ENCODE assay signal across 15 cellular contexts in the genomic region with DNA sequence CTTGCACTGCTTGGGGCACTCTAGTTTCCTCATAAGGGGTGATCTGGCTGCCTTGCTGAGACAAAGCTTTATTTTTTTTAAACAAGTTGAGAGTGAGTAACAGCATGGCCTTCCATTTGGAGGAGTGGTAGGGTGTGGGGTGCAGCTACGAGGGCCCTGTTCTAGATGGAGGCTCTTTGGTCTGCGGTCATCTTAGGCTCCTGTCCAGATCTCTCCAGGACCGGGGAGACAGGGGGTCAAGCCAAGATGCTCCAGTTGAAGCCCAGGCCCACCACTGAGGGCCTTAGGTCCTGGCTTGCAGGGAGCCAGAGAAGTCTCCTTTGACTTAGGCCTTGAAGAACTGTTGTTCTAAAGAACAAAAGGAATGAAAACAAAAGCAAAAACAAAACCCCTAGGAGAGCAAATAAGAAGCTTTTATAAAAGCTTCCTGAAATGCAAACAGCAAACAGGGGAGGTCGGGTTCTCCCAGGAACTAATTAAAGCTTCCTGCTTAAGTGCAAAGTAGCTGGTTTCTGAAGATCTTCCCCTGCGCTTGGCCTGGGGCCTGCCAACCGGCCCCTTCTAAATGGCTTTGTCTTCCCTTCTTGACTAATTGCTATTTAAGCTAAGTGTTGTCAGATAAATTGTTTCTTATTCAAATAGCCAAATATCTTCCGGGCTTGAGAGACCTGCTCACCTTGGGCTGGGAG.
DNase-seq lines count a peak whose midpoint lies in the region; ATAC-seq and TF ChIP-seq lines count a peak whose summit lies in the region.
"Had no signal": no experiment of that assay in that cellular context is flagged by ENCODE, and none has a peak within 500 bp of the region (broad histone marks: within the 10 kb centered on the region; RNA-seq: fewer than 3 reads in every experiment).

No MANE protein-coding gene starts in this region.

- peaks cover 41% of the 10 kb centered on the region for H3K27me3 Mint-ChIP-seq in H9 (ENCODE audit: low read depth)
- H3K27me3 Mint-ChIP-seq in endodermal cell (ENCODE audit: insufficient read depth): peaks cover 7% of the 10 kb centered on the region

- no peak overlapping the region for H3K4ac ChIP-seq in H9 (ENCODE audit: low read depth, low read length)

- H3K4me1 ChIP-seq in H9 (ENCODE audit: insufficient read depth, low read length) (no peaks in the 10 kb centered on the region; the same call in 1 of the 2 replicates), endodermal cell (ENCODE audit: control insufficient read depth, insufficient read depth, low read length) (no peaks in the 10 kb centered on the region), stomach (no peaks in the 10 kb centered on the region)
- H3K4me1 ChIP-seq: A549, BE2C had no signal

- H2BK120ac ChIP-seq in H9 (ENCODE audit: low read depth, low read length, poor library complexity, severe bottlenecking): no peak overlapping the region

- no peak overlapping the region for H4K8ac ChIP-seq in H9 (replicated peaks; ENCODE audit: insufficient read length, low read depth, low read length)

- H3K36me3 Mint-ChIP-seq in H9 (ENCODE audit: insufficient read depth in 1 of 3, low read depth in 3 of 3) (peaks cover 27 to 68% (median 50%) of the 10 kb centered on the region in 3 experiments), endodermal cell (ENCODE audit: low read depth) (peaks cover 2% of the 10 kb centered on the region)

- H2BK15ac ChIP-seq in H9 (ENCODE audit: low read depth, low read length): no peak overlapping the region

- H2BK12ac ChIP-seq in H9 (ENCODE audit: insufficient read length, low read depth, low read length): no peak overlapping the region

- H4K20me1 ChIP-seq in H9 (ENCODE audit: control insufficient read depth, insufficient read depth, insufficient read length): no peaks in the 10 kb centered on the region

- H2AK5ac ChIP-seq in H9 (ENCODE audit: insufficient read length, low read length): no peak overlapping the region

- no peak overlapping the region for H3T11ph ChIP-seq in H9 (ENCODE audit: low read length)

- no peak overlapping the region for H3K14ac ChIP-seq in H9 (ENCODE audit: insufficient read depth, low read length)

- H3K23ac ChIP-seq in H9 (ENCODE audit: insufficient read length, low read depth, low read length): no peak overlapping the region

- peaks cover 13% of the 10 kb centered on the region for H3K9me3 ChIP-seq in H9 (ENCODE audit: control insufficient read depth, low read depth, low read length)
- H3K9me3 ChIP-seq in endodermal cell (ENCODE audit: control insufficient read depth, low read length): peaks cover 42% of the 10 kb centered on the region
- peaks cover 0 to 66% (median 47%) of the 10 kb centered on the region in 4 donors for H3K9me3 ChIP-seq in stomach
- H3K9me3 ChIP-seq: A549, BE2C had no signal

- no peak for TF ChIP-seq EP300 in stomach (IDR thresholded peaks at IDR 0.05)

- peak overlapping the region; percentile 60 for H3K4me3 ChIP-seq in endodermal cell (ENCODE audit: low read length)
- no peak overlapping the region for H3K4me3 ChIP-seq in stomach
- H3K4me3 ChIP-seq: A549 had no signal

- H3K9me3 Mint-ChIP-seq in H9 (peaks cover 66 to 67% of the 10 kb centered on the region in 2 experiments), endodermal cell (peaks cover 77% of the 10 kb centered on the region)

- H3K27me3 ChIP-seq in H9 (ENCODE audit: insufficient read depth, low read length): no peaks in the 10 kb centered on the region
- no peaks in the 10 kb centered on the region for H3K27me3 ChIP-seq in endodermal cell (ENCODE audit: control insufficient read depth, insufficient read depth, low read length, poor library complexity, severe bottlenecking)
- H3K27me3 ChIP-seq in stomach: peaks cover 0 to 7% (median 0%) of the 10 kb centered on the region in 3 donors
- H3K27me3 ChIP-seq: BE2C had no signal

- no peak for TF ChIP-seq POLR2A in stomach (IDR thresholded peaks at IDR 0.05)

- H4K91ac ChIP-seq in H9 (ENCODE audit: insufficient read length, low read depth, low read length): no peak overlapping the region

- H2BK5ac ChIP-seq in H9 (ENCODE audit: insufficient read length, low read length): no peak overlapping the region

- H3K4me2 ChIP-seq in H9 (ENCODE audit: insufficient read depth, insufficient read length, low read length): no peak overlapping the region
- H3K4me2 ChIP-seq: A549 had no signal

- no peaks in the 10 kb centered on the region for H3K79me1 ChIP-seq in H9 (ENCODE audit: insufficient read depth, low read depth, low read length, poor library complexity, severe bottlenecking)

- WGBS in H9 (ENCODE audit: extremely low coverage, insufficient read length, low lambda C conversion rate): no CpG with 5 or more reads among the region's 7 CpGs
- WGBS in endodermal cell (ENCODE audit: insufficient coverage in 1 of 2, insufficient read length in 1 of 2), 2 experiments: 55 to 70% methylated on average over 4 to 7 of the region's 7 CpGs
- WGBS in stomach, 5 donors: 57 to 71% (median 64%) methylated on average over 7 of the region's 7 CpGs

- H3K36me3 ChIP-seq in endodermal cell (ENCODE audit: control insufficient read depth, insufficient read depth, low read length) (no peaks in the 10 kb centered on the region), stomach (no peaks in the 10 kb centered on the region)
- H3K36me3 ChIP-seq: BE2C had no signal

- H3K27ac ChIP-seq in H9 (ENCODE audit: insufficient read length, low read depth, low read length) (no peak overlapping the region), endodermal cell (ENCODE audit: low read depth, low read length) (no peak overlapping the region), stomach (no peak overlapping the region)
- H3K27ac ChIP-seq: A549, C4-2B, HL-60 had no signal

- H3K4me1 Mint-ChIP-seq in H9: peaks cover 24 to 40% of the 10 kb centered on the region in 2 experiments
- H3K4me1 Mint-ChIP-seq in endodermal cell: no peaks in the 10 kb centered on the region
- H3K4me1 Mint-ChIP-seq: CD4-positive, alpha-beta memory T cell had no signal

- H3K23me2 ChIP-seq in H9 (ENCODE audit: insufficient read length, low read depth, low read length, poor library complexity, severe bottlenecking): no peaks in the 10 kb centered on the region

- no peak for TF ChIP-seq CTCF in H9 (conservative IDR thresholded peaks at IDR 0.05)
- TF ChIP-seq CTCF in endodermal cell (conservative IDR thresholded peaks at IDR 0.05): no peak
- no peak for TF ChIP-seq CTCF in stomach (IDR thresholded peaks at IDR 0.05)

- no peak overlapping the region for H3K18ac ChIP-seq in H9 (ENCODE audit: insufficient read length, low read depth, low read length)

- intact Hi-C loops in stomach (cut with DNase I; ENCODE audit: low total_unique reads): no loop called here

- peak; percentile 74 for DNase-seq in ELF-1 (ENCODE audit: low read depth, low spot score)
- peak; percentile 27 for DNase-seq in H9
- peak; percentile 52 for DNase-seq in endodermal cell
- peak; percentile 11 for DNase-seq in stomach
- no peak for DNase-seq in left lobe of liver (ENCODE audit: low spot score)
- DNase-seq: BE2C; CD4-positive, alpha-beta memory T cell; DMS153; DND-41; GF-D8 had no signal

- H3K9ac ChIP-seq in H9 (ENCODE audit: extremely low read depth, insufficient read length, low read length) (no peak overlapping the region), endodermal cell (ENCODE audit: extremely low read depth, low read length, poor library complexity, severe bottlenecking) (no peak overlapping the region)

- no peak overlapping the region for H4K5ac ChIP-seq in H9 (ENCODE audit: insufficient read length, low read depth, low read length)

- H2AFZ ChIP-seq in H9 (ENCODE audit: low read length): no peak overlapping the region

- H3K4me3 Mint-ChIP-seq in H9: no peak overlapping the region
- H3K4me3 Mint-ChIP-seq in endodermal cell: no peak overlapping the region
- H3K4me3 Mint-ChIP-seq: CD4-positive, alpha-beta memory T cell had no signal

- H3K79me2 ChIP-seq in H9 (ENCODE audit: insufficient read depth, low read length): no peaks in the 10 kb centered on the region

- ATAC-seq in GM19023 (IDR thresholded peaks at IDR 0.05; ENCODE audit: unreplicated experiment) (no peak), left lobe of liver (no peak)
- ATAC-seq: A549, HCT116 had no signal

- H2BK20ac ChIP-seq in H9 (ENCODE audit: low read depth, low read length, poor library complexity, severe bottlenecking): no peak overlapping the region

- no peak overlapping the region for H3K56ac ChIP-seq in H9 (ENCODE audit: insufficient read length, low read depth, low read length)

- H3K27ac Mint-ChIP-seq in H9 (peak overlapping the region in 1 of 3 experiments; percentile 11; a peak in 1 of 7 replicates), endodermal cell (no peak overlapping the region)
- H3K27ac Mint-ChIP-seq: CD4-positive, alpha-beta memory T cell had no signal
